12 cellular contexts compared by ENCODE assay signal in genomic region chr16:4612474-4612931, GRCh38. TPM values are rescaled to one million over a fixed set of nuclear protein-coding genes. Genes with fewer than 3 reads are reported as not detected.
DNase-seq lines count a peak whose midpoint lies in the region; ATAC-seq, FAIRE-seq and TF ChIP-seq lines count a peak whose summit lies in the region.
"Had no signal": no experiment of that assay in that cellular context is flagged by ENCODE, and none has a peak within 500 bp of the region (broad histone marks: within the 10 kb centered on the region; RNA-seq: fewer than 3 reads in every experiment).

No MANE protein-coding gene starts in this region.

- no peak for TF ChIP-seq EP300 in HepG2 (IDR thresholded peaks at IDR 0.05; ENCODE audit: low read depth in 2 of 2, low read length in 2 of 2)
- no peak for TF ChIP-seq EP300 in HepG2 (CRISPR knock-in tag; IDR thresholded peaks at IDR 0.05; ENCODE audit: borderline replicate concordance)

- ATAC-seq in HepG2 (no peak), right lobe of liver (no peak), GM19463 (IDR thresholded peaks at IDR 0.05; ENCODE audit: unreplicated experiment) (no peak)
- ATAC-seq: activated CD4-positive, CD25-positive, alpha-beta regulatory T cell treated with anti-CD3 and anti-CD28 coated beads, Interleukin-2, amount 50 U/mL, for 24 hours had no signal

- TF ChIP-seq CTCF in HepG2 (CRISPR knock-in tag; IDR thresholded peaks at IDR 0.05) (peak; percentile 28; the same call in 1 of the 2 replicates), right lobe of liver (IDR thresholded peaks at IDR 0.05) (no peak), ascending aorta (IDR thresholded peaks at IDR 0.05) (no peak)

- peaks cover 8 to 28% of the 10 kb centered on the region in 2 experiments; a peak in 3 of 5 replicates for H3K36me3 ChIP-seq in HepG2 (replicated peaks in 1 of 2; ENCODE audit: control insufficient read depth in 1 of 2, insufficient read depth in 2 of 2, low read length in 2 of 2)
- H3K36me3 ChIP-seq in right lobe of liver, result peaks cover 0 to 6% (median 4%) of the 10 kb centered on the region in 4 donors
- peaks cover 19 to 26% of the 10 kb centered on the region in 2 donors for H3K36me3 ChIP-seq in ascending aorta

- peaks cover 49% of the 10 kb centered on the region for H3K4me1 ChIP-seq in HepG2 (ENCODE audit: insufficient read depth, low read length)
- peaks cover 0 to 39% (median 12%) of the 10 kb centered on the region in 4 donors for H3K4me1 ChIP-seq in right lobe of liver
- H3K4me1 ChIP-seq in ascending aorta, result peaks cover 23 to 35% of the 10 kb centered on the region in 2 donors

- POLR2A ChIA-PET in HepG2 (lab: Yijun Ruan, JAX), result no interaction called here
- POLR2A ChIA-PET in HEK293T (lab: Yijun Ruan, JAX), result no interaction called here

- H3K27me3 ChIP-seq in HepG2 (ENCODE audit: control insufficient read depth in 1 of 2, insufficient read depth in 2 of 2, low read length in 2 of 2) (no peaks in the 10 kb centered on the region; a peak in 1 of 5 replicates), right lobe of liver (no peaks in the 10 kb centered on the region), ascending aorta (no peaks in the 10 kb centered on the region)

- no peak overlapping the region for H2AFZ ChIP-seq in HepG2 (ENCODE audit: low read length)

- H4K20me1 ChIP-seq in HepG2 (ENCODE audit: insufficient read depth, low read length), result peaks cover 31% of the 10 kb centered on the region; the same call in 1 of the 2 replicates

- H3K79me2 ChIP-seq in HepG2 (ENCODE audit: insufficient read depth, low read length), result peaks cover 38% of the 10 kb centered on the region

- no peaks in the 10 kb centered on the region for H3K9me3 ChIP-seq in HepG2 (ENCODE audit: low read length)
- no peaks in the 10 kb centered on the region for H3K9me3 ChIP-seq in right lobe of liver
- H3K9me3 ChIP-seq in ascending aorta, result no peaks in the 10 kb centered on the region

- no peak for FAIRE-seq in HepG2 (lab: Jason Lieb, UNC)
- FAIRE-seq: HTR-8/SVneo had no signal

- DNase-seq in HepG2 (ENCODE audit: low spot score) (no peak), right lobe of liver (no peak), ascending aorta (ENCODE audit: low spot score in 2 of 2) (no peak), iris pigment epithelial cell (ENCODE audit: low read depth) (peak; percentile 16), HEK293T (ENCODE audit: extremely low spot score) (no peak), GM19240 (ENCODE audit: insufficient read length, low spot score) (no peak)
- no peak for DNase-seq in stimulated activated naive CD4-positive, alpha-beta T cell treated with Interleukin-2 at 50 U/mL for 16 hours (lab: John Stamatoyannopoulos, UW)
- DNase-seq: COR-L47 had no signal

- H3K4me3 ChIP-seq in HepG2 (replicated peaks in 1 of 3; ENCODE audit: insufficient read depth in 1 of 3, low read depth in 2 of 3, low read length in 3 of 3) (peak overlapping the region in 2 of 3 experiments; percentile 88 to 97; a peak in 5 of 6 replicates), right lobe of liver (no peak overlapping the region), ascending aorta (peak overlapping the region; percentile 92 to 98)

- BruUV-seq in HepG2 (replicated peaks; lab: Mats Ljungman, UMichigan), result no TSS peak

- CTCF ChIA-PET in HepG2 (lab: Yijun Ruan, JAX; ENCODE audit: low intra/inter-chr PET ratio, low total read pairs), result no interaction called here
- CTCF ChIA-PET in HEK293T (lab: Yijun Ruan, JAX), result interaction anchor here (0.7 kb wide), 2 partner anchors 18 to 94 kb away, joined by 3 to 6 read pairs; no protein-coding TSS in a partner anchor

- WGBS in HepG2 (ENCODE audit: low lambda C conversion rate), result 89% methylated on average over 3 of the region's 7 CpGs
- WGBS in right lobe of liver (ENCODE audit: insufficient coverage, low coverage, low lambda C conversion rate, missing lambda C conversion rate), result no CpG with 5 or more reads among the region's 7 CpGs

- peak overlapping the region; percentile 92 for H3K4me2 ChIP-seq in HepG2 (ENCODE audit: low read depth, low read length)

- in situ Hi-C loops in HepG2 (cut with HindIII; ENCODE audit: extremely low pct_ligation_motif_present, low pct_unique_long_range_greater_than_20kb), result no loop called here

- H3K27ac ChIP-seq in HepG2 (ENCODE audit: extremely low read length, insufficient read depth, low read length), result no peak overlapping the region
- H3K27ac ChIP-seq in right lobe of liver, result no peak overlapping the region
- no peak overlapping the region for H3K27ac ChIP-seq in ascending aorta

- peak overlapping the region; percentile 98; the same call in 1 of the 2 replicates for H3K9ac ChIP-seq in HepG2 (ENCODE audit: insufficient read depth, low read depth, low read length)

- intact Hi-C loops in HepG2 (cut with micrococcal nuclease; ENCODE audit: unreplicated experiment), result loop anchor here (10.0 kb wide), 1 partner anchor 342 kb away; the partner anchor contains the start of gene SEC14L5
- intact Hi-C loops in right lobe of liver (cut with DNase I), result no loop called here
- intact Hi-C loops in ascending aorta (cut with DNase I), result no loop called here

- TF ChIP-seq RAD21 in HepG2 (CRISPR knock-in tag; IDR thresholded peaks at IDR 0.05), result no peak

- TF ChIP-seq POLR2A in HepG2 (IDR thresholded peaks at IDR 0.05; ENCODE audit: insufficient read depth in 1 of 2, low read depth in 2 of 2, low read length in 2 of 2), result no peak
- TF ChIP-seq POLR2A in right lobe of liver (IDR thresholded peaks at IDR 0.05), result no peak

RNA-seq across cellular contexts. Expression of gene UBALD1, which starts 2.2 kb away (rescaled TPM):
- total RNA-seq in HepG2 (2016; rRNA removed; fragmentation: Illumina TruSeq; extraction: Trizol) (3.3 and 6.8 TPM in 2 replicates), right lobe of liver (10 to 100 TPM in 4 of 6 experiments, 1 to 10 TPM in 2; 6.4 to 29.5 (median 17.2) TPM), ascending aorta (4.6 TPM)
- 4.8 and 5.6 TPM in 2 replicates for total RNA-seq in HepG2 (2016; cell fraction: cytosol; rRNA removed; fragmentation: Illumina TruSeq; extraction: Trizol; ENCODE audit: low read depth)
- total RNA-seq in HepG2 (2016; cell fraction: insoluble cytoplasmic fraction; rRNA removed; fragmentation: Illumina TruSeq; extraction: Trizol), result 3.5 and 7.2 TPM in 2 replicates
- total RNA-seq in HepG2 (2016; cell fraction: membrane; rRNA removed; fragmentation: Illumina TruSeq; extraction: Trizol), result 8.2 and 9.8 TPM in 2 replicates
- 5.1 and 5.7 TPM in 2 replicates for total RNA-seq in HepG2 (2016; cell fraction: nucleus; rRNA removed; fragmentation: Illumina TruSeq; extraction: Trizol)
- polyA plus RNA-seq in HepG2 (2011; rRNA removed), result 12.3 and 16.6 TPM in 2 replicates
- 4.3 and 9.4 TPM in 2 replicates for polyA plus RNA-seq in HepG2 (2011; cell fraction: cytosol; rRNA removed)
- polyA plus RNA-seq in HepG2 (2011; cell fraction: nucleus; rRNA removed), result 78.3 and 112 TPM in 2 replicates
- polyA plus RNA-seq in HepG2 (2012), result 16.2 and 21.4 TPM in 2 replicates
- polyA plus RNA-seq in HepG2 (2016; cell fraction: cytosol; fragmentation: Illumina TruSeq; extraction: Trizol; ENCODE audit: low read depth), result 15.8 and 19.4 TPM in 2 replicates
- 11.4 and 12.9 TPM in 2 replicates for polyA plus RNA-seq in HepG2 (2016; cell fraction: insoluble cytoplasmic fraction; fragmentation: Illumina TruSeq; extraction: Trizol; ENCODE audit: low read depth)
- polyA plus RNA-seq in HepG2 (2016; cell fraction: membrane; fragmentation: Illumina TruSeq; extraction: Trizol; ENCODE audit: low read depth), result 21.1 and 23.4 TPM in 2 replicates
- polyA plus RNA-seq in HepG2 (2016; cell fraction: nucleus; fragmentation: Illumina TruSeq; extraction: Trizol; ENCODE audit: insufficient read depth, low read depth), result 30.5 and 32.7 TPM in 2 replicates
- polyA minus RNA-seq in HepG2 (2011; rRNA and poly(A)+ RNA removed; ENCODE audit: low replicate concordance), result 9.9 and 17.0 TPM in 2 replicates
- 8.7 and 11.7 TPM in 2 replicates for polyA minus RNA-seq in HepG2 (2011; cell fraction: cytosol; rRNA and poly(A)+ RNA removed)
- polyA minus RNA-seq in HepG2 (2011; cell fraction: nucleus; rRNA and poly(A)+ RNA removed), result 23.5 and 25.2 TPM in 2 replicates

RNA-seq across cellular contexts. Expression of gene MGRN1, which starts 12.1 kb away (rescaled TPM):
- total RNA-seq in HepG2 (2016; rRNA removed; fragmentation: Illumina TruSeq; extraction: Trizol) (11.9 and 14.8 TPM in 2 replicates), right lobe of liver (10 to 100 TPM; 42.5 to 67.3 (median 49.5) TPM), ascending aorta (201 TPM)
- 6.7 and 12.0 TPM in 2 replicates for total RNA-seq in HepG2 (2016; cell fraction: cytosol; rRNA removed; fragmentation: Illumina TruSeq; extraction: Trizol; ENCODE audit: low read depth)
- 13.0 and 13.6 TPM in 2 replicates for total RNA-seq in HepG2 (2016; cell fraction: insoluble cytoplasmic fraction; rRNA removed; fragmentation: Illumina TruSeq; extraction: Trizol)
- total RNA-seq in HepG2 (2016; cell fraction: membrane; rRNA removed; fragmentation: Illumina TruSeq; extraction: Trizol), result 14.0 and 16.7 TPM in 2 replicates
- total RNA-seq in HepG2 (2016; cell fraction: nucleus; rRNA removed; fragmentation: Illumina TruSeq; extraction: Trizol), result 17.0 and 22.2 TPM in 2 replicates
- 11.6 and 12.6 TPM in 2 replicates for polyA plus RNA-seq in HepG2 (2011; rRNA removed)
- 4.9 and 6.2 TPM in 2 replicates for polyA plus RNA-seq in HepG2 (2011; cell fraction: cytosol; rRNA removed)
- 87.1 and 98.5 TPM in 2 replicates for polyA plus RNA-seq in HepG2 (2011; cell fraction: nucleus; rRNA removed)
- 31.8 and 31.9 TPM in 2 replicates for polyA plus RNA-seq in HepG2 (2012)
- polyA plus RNA-seq in HepG2 (2016; cell fraction: cytosol; fragmentation: Illumina TruSeq; extraction: Trizol; ENCODE audit: low read depth), result 3.9 and 4.3 TPM in 2 replicates
- 22.5 and 31.3 TPM in 2 replicates for polyA plus RNA-seq in HepG2 (2016; cell fraction: insoluble cytoplasmic fraction; fragmentation: Illumina TruSeq; extraction: Trizol; ENCODE audit: low read depth)
- polyA plus RNA-seq in HepG2 (2016; cell fraction: membrane; fragmentation: Illumina TruSeq; extraction: Trizol; ENCODE audit: low read depth), result 11.4 and 11.5 TPM in 2 replicates
- 54.4 and 55.4 TPM in 2 replicates for polyA plus RNA-seq in HepG2 (2016; cell fraction: nucleus; fragmentation: Illumina TruSeq; extraction: Trizol; ENCODE audit: insufficient read depth, low read depth)
- polyA minus RNA-seq in HepG2 (2011; rRNA and poly(A)+ RNA removed; ENCODE audit: low replicate concordance), result 12.5 and 23.7 TPM in 2 replicates
- polyA minus RNA-seq in HepG2 (2011; cell fraction: cytosol; rRNA and poly(A)+ RNA removed), result 16.2 and 19.1 TPM in 2 replicates
- polyA minus RNA-seq in HepG2 (2011; cell fraction: nucleus; rRNA and poly(A)+ RNA removed), result 26.4 and 28.5 TPM in 2 replicates

RNA-seq across cellular contexts. Expression of gene C16orf96, which starts 56.4 kb away (rescaled TPM):
- not detected in 2 replicates for total RNA-seq in HepG2 (2016; rRNA removed; fragmentation: Illumina TruSeq; extraction: Trizol)
- not detected in 2 replicates for total RNA-seq in HepG2 (2016; cell fraction: cytosol; rRNA removed; fragmentation: Illumina TruSeq; extraction: Trizol; ENCODE audit: low read depth)
- total RNA-seq in HepG2 (2016; cell fraction: insoluble cytoplasmic fraction; rRNA removed; fragmentation: Illumina TruSeq; extraction: Trizol), result 0.02 TPM in 1 of 2 replicates, not detected in the other
- total RNA-seq in HepG2 (2016; cell fraction: membrane; rRNA removed; fragmentation: Illumina TruSeq; extraction: Trizol), result 0.06 TPM in 1 of 2 replicates, not detected in the other
- total RNA-seq in HepG2 (2016; cell fraction: nucleus; rRNA removed; fragmentation: Illumina TruSeq; extraction: Trizol), result not detected in 2 replicates
- polyA plus RNA-seq in HepG2 (2011; rRNA removed), result 0.03 TPM in 2 replicates
- polyA plus RNA-seq in HepG2 (2011; cell fraction: cytosol; rRNA removed), result 0.01 and 0.03 TPM in 2 replicates
- polyA plus RNA-seq in HepG2 (2011; cell fraction: nucleus; rRNA removed), result 0.09 and 0.10 TPM in 2 replicates
- polyA plus RNA-seq in HepG2 (2012), result 0.07 and 0.08 TPM in 2 replicates
- not detected in 2 replicates for polyA plus RNA-seq in HepG2 (2016; cell fraction: cytosol; fragmentation: Illumina TruSeq; extraction: Trizol; ENCODE audit: low read depth)
- not detected in 2 replicates for polyA plus RNA-seq in HepG2 (2016; cell fraction: insoluble cytoplasmic fraction; fragmentation: Illumina TruSeq; extraction: Trizol; ENCODE audit: low read depth)
- polyA plus RNA-seq in HepG2 (2016; cell fraction: membrane; fragmentation: Illumina TruSeq; extraction: Trizol; ENCODE audit: low read depth), result not detected in 2 replicates
- polyA plus RNA-seq in HepG2 (2016; cell fraction: nucleus; fragmentation: Illumina TruSeq; extraction: Trizol; ENCODE audit: insufficient read depth, low read depth), result 0.15 TPM in 1 of 2 replicates, not detected in the other
- polyA minus RNA-seq in HepG2 (2011; rRNA and poly(A)+ RNA removed; ENCODE audit: low replicate concordance), result 0.24 TPM in 1 of 2 replicates, not detected in the other
- not detected in 2 replicates for polyA minus RNA-seq in HepG2 (2011; cell fraction: cytosol; rRNA and poly(A)+ RNA removed)
- polyA minus RNA-seq in HepG2 (2011; cell fraction: nucleus; rRNA and poly(A)+ RNA removed), result not detected in 2 replicates
- total RNA-seq in right lobe of liver, result under 1 TPM in 5 of 6 experiments, not detected in 1; 0.06 to 0.24 (median 0.16) TPM
- not detected for total RNA-seq in ascending aorta
- polyA plus RNA-seq: aorta had no signal

Comparison
In these comparisons a context has a peak if more than half of its experiments do, and no peak if none do; other contexts are left out.
1. H3K4me3 ChIP-seq: peak in HepG2 (2 of 3) and ascending aorta (2 of 2); none in right lobe of liver (0 of 3).